Comparison of ENCODE assay signal across 8 cellular contexts in the genomic region with DNA sequence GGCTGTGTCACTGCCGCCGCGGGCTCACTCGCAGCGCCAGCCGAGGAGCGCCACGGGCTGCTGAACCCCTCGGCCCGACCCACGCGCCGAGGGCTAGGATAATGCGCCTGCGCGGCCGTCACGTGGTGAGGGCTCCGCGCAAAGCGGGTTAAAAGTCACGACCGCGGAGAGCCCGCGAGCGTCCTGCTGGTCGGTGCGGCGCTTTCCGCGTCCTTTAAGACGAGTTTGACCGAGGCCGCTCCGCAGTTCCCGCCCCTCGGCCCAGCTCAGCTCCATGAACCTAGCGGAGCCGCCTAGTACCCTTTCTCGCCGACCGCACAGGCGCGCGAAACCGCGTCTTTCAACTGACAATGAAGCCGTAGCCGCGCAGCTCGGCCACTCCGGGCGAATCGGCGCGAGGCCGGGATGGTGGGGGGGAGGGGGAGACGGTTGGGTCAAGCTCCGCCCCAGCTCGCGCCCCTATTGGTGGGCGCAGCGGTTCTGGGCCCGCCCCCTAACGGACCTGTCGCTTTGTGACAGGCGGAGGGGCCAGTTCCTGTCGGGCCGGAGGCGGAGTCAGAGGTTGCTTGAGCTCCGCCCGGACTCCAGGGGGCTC. TPM values are rescaled to one million over a fixed set of nuclear protein-coding genes. Genes with fewer than 3 reads are reported as not detected.
A peak's percentile ranks its signal among the peaks of the same experiment; 100 is the strongest.
DNase-seq lines count a peak whose midpoint lies in the region; ATAC-seq and TF ChIP-seq lines count a peak whose summit lies in the region.

No MANE protein-coding gene starts in this region.

- H3K9me3 ChIP-seq in lung (ENCODE audit: control insufficient read depth in 2 of 2, insufficient read depth in 1 of 2, low read length in 1 of 2) = no peaks in the 10 kb centered on the region

- H3K4me1 ChIP-seq in lung (ENCODE audit: control insufficient read depth in 2 of 2, insufficient read depth in 2 of 2, low read length in 2 of 2) = peaks cover 0 to 7% of the 10 kb centered on the region in 2 donors

- H3K27ac ChIP-seq in lung (ENCODE audit: low read depth in 1 of 2, low read length in 1 of 2) = peak overlapping the region; percentile 97 to 99

- DNase-seq in CMK (ENCODE audit: low read depth) (peak; percentile 95), GM20000 (ENCODE audit: low spot score) (peak; percentile 98), HS-5 (ENCODE audit: low read depth) (peak; percentile 91), NK-92 (lab: John Stamatoyannopoulos, UW; ENCODE audit: unreplicated experiment) (peak; percentile 75), lung (ENCODE audit: low spot score) (peak; percentile 99)
- peak; percentile 99 for DNase-seq in activated CD8-positive, alpha-beta memory T cell treated with anti-CD3 and anti-CD28 coated beads for 24 hours
- DNase-seq in effector CD4-positive, alpha-beta T cell = peak; percentile 97
- peak; percentile 98 to 99 (median 98) for DNase-seq in stimulated activated CD4-positive, alpha-beta T cell treated with anti-CD3 and anti-CD28 coated beads, TNF-alpha, amount 100 ng/mL, for 24 hours (ENCODE audit: low read depth in 3 of 3)

- TF ChIP-seq CTCF in GM20000 (IDR thresholded peaks at IDR 0.05; ENCODE audit: extremely low read depth, missing control alignments) (no peak), lung (IDR thresholded peaks at IDR 0.05; ENCODE audit: control extremely low read depth, extremely low read depth) (no peak)

- H3K27me3 ChIP-seq in lung (ENCODE audit: control insufficient read depth, insufficient read depth) = no peaks in the 10 kb centered on the region

- ATAC-seq in lung (ENCODE audit: insufficient read depth, low FRiP score) = peak; percentile 95

- peak overlapping the region; percentile 68 for H3K4me3 ChIP-seq in lung

- WGBS in lung, 2 donors = 0 to 1% methylated on average over 72 to 73 of the region's 73 CpGs

- H3K36me3 ChIP-seq in lung (ENCODE audit: control insufficient read depth in 2 of 2, insufficient read depth in 2 of 2, low read length in 2 of 2) = no peaks in the 10 kb centered on the region

RNA-seq across cellular contexts. Expression of a gene that starts 0.6 kb away (rescaled TPM):
- 100 to 1,000 TPM; 108 to 217 TPM for total RNA-seq in lung
- 10 to 100 TPM; 39.3 to 62.8 TPM for polyA plus RNA-seq in lung

Comparison
In these comparisons a context has a peak if more than half of its experiments do, and no peak if none do; other contexts are left out.
1. Peak in every context shown above with its lines: DNase-seq, ATAC-seq, H3K4me3 ChIP-seq and H3K27ac ChIP-seq.